1 cellular context compared by ENCODE assay signal in the genomic region with DNA sequence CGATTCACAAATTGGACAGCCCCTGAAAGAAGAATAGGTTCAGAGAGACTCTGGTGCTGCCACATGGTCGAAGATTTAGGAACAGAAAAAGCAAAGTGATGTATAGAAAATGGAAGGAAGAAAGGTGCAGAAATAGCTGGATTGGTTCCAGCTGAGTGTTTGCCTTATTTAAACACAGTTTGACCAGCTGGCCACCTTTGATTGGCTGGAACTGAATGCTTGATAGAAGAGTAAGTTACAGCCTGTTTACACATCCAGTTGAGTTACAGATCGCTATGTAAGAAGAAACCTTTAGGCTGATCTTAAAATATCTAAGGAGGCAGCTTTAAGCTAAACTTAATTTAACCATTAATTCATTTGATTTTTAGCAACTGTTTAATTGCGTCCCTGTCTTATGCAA.
TF ChIP-seq lines count a peak whose summit lies in the region.

No MANE protein-coding gene starts in this region.

TF ChIP-seq in IMR-90, 13 proteins besides CTCF, POLR2A, EP300 and RAD21:
- no peak for TF ChIP-seq CHD1 (IDR thresholded peaks at IDR 0.05; ENCODE audit: low read depth, low read length)
